ENCODE assay signal across 1 cellular context in the genomic region with DNA sequence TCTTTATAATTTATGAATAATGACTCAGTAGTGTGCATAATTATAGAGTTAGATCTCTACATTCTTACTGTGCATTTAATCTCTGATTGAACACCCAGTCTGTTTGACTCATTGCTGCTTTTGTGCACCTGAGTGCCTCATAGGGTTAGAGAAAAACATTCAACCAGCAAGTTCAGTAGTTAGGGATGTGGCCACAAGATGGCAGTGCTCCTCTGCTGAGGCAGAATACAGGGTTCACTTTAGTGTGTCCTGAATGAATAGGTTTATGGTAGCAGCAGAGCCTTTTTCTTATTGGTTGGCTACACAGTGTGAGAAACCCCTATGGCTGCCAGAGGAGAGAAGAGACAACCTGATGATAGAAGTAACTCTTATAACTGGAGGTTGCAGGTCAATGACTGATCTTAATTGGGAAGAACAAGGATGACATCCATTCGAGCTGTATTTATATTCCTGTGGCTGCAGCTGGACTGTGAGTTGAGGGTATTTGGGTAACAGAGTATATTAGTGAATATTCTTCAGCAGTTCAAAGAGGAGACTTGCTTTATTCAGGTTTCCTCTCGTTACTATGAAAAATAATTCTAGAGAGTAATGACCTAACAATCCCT.
A peak's percentile ranks its signal among the peaks of the same experiment; 100 is the strongest.
TF ChIP-seq lines count a peak whose summit lies in the region.

No MANE protein-coding gene starts in this region.

TF ChIP-seq in HepG2, 621 proteins besides CTCF, POLR2A, EP300 and RAD21 (continued from another document):
- peak; percentile 15; the same call in 1 of the 2 replicates for TF ChIP-seq SMC3 (IDR thresholded peaks at IDR 0.05; ENCODE audit: low read length)
- no peak for TF ChIP-seq PHB2 (IDR thresholded peaks at IDR 0.05; ENCODE audit: partially characterized antibody)
- TF ChIP-seq MED1 (CRISPR knock-in tag; IDR thresholded peaks at IDR 0.05), result peak; percentile 33; the same call in 1 of the 2 replicates
- TF ChIP-seq FOXC1 (CRISPR knock-in tag; IDR thresholded peaks at IDR 0.05; ENCODE audit: borderline replicate concordance), result no peak
- TF ChIP-seq POLR2AphosphoS5 (IDR thresholded peaks at IDR 0.05; ENCODE audit: low read depth, low read length), result no peak
TF ChIP-seq in HepG2: peak in this region for 6.
